In the genomic region with DNA sequence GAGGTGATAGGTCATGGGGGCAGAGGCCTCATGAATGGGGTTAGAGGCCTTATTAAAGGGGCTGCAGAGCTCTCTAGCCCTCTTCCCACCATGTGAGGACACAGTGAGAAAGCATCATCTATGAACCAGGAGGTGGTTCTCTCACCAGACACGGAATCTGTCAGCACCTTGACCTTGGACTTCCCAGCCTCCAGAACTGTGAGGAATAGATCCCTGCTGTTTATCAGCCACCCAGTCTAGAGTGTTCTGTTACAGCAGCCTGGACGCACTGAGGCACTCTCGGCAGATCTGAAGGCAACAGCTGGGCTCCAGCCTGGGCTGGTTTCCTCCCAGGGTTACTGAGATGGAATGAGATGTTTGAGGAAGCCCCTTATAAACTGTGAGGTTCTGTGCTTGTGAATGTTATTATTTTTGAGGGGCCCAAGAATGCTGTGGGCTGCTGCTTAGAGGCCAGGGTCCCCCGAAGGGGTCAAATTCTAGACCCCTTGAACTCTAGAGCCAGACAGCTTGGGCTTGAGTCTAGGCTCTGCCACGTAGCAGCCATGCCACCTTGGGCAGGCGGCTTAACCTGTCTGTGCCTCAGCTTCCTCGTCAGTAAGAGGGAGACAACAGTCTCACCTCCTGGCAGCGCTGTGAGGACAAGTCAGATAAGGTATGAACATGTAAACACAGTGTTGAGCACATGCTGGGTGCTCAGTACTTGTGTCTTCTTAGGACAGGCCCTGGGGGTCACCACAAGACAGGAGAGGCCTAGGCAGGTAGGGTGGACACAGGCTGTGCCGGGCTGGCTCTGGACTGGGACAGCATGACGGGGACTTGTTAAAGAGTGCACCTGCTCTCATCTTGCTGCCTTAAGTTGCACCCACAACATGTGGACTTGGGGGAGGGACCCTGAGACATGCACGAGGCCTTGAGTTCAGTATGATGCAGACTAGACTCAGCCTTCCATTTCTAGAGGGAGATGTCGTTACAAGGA, we compare ENCODE assay signal across 20 cellular contexts. TPM values are rescaled to one million over a fixed set of nuclear protein-coding genes. Genes with fewer than 3 reads are reported as not detected.
A peak's percentile ranks its signal among the peaks of the same experiment; 100 is the strongest.
DNase-seq lines count a peak whose midpoint lies in the region; ATAC-seq and TF ChIP-seq lines count a peak whose summit lies in the region.
"Had no signal": no experiment of that assay in that cellular context is flagged by ENCODE, and none has a peak within 500 bp of the region (broad histone marks: within the 10 kb centered on the region; RNA-seq: fewer than 3 reads in every experiment).

No MANE protein-coding gene starts in this region.

- no peaks in the 10 kb centered on the region for H3K27me3 ChIP-seq in OCI-LY3 (ENCODE audit: low read depth, low read length)
- no peaks in the 10 kb centered on the region for H3K27me3 ChIP-seq in lower lobe of right lung (ENCODE audit: low read depth)
- no peaks in the 10 kb centered on the region for H3K27me3 ChIP-seq in WERI-Rb-1 (ENCODE audit: insufficient read depth, low read depth, severe bottlenecking)
- H3K27me3 ChIP-seq: heart left ventricle, transverse colon had no signal

- H3K4me1 Mint-ChIP-seq in CD14-positive monocyte = peaks cover 91% of the 10 kb centered on the region
- H3K4me1 Mint-ChIP-seq in stimulated activated effector memory CD8-positive, alpha-beta T cell treated with anti-CD3 and anti-CD28 coated beads, Interleukin-12 subunit alpha, Interleukin-12 subunit beta, amount 100 ng/mL, for 72 hours = peaks cover 17% of the 10 kb centered on the region

- H3K27me3 Mint-ChIP-seq in CD14-positive monocyte (ENCODE audit: low read depth in 3 of 3) = peaks cover 0 to 7% (median 0%) of the 10 kb centered on the region in 3 donors

- H3K27ac ChIP-seq in OCI-LY3 (ENCODE audit: low read length) = peak overlapping the region; percentile 99
- peak overlapping the region; percentile 54 for H3K27ac ChIP-seq in lower lobe of right lung
- no peak overlapping the region for H3K27ac ChIP-seq in WERI-Rb-1
- H3K27ac ChIP-seq: coronary artery, KMS-11, prostate gland, transverse colon, VCaP had no signal

- H3K36me3 Mint-ChIP-seq in CD14-positive monocyte = peaks cover 5 to 9% of the 10 kb centered on the region in 2 donors
- H3K36me3 Mint-ChIP-seq in stimulated activated effector memory CD8-positive, alpha-beta T cell treated with anti-CD3 and anti-CD28 coated beads, Interleukin-12 subunit alpha, Interleukin-12 subunit beta, amount 100 ng/mL, for 72 hours = no peaks in the 10 kb centered on the region

- no peaks in the 10 kb centered on the region for H4K20me1 ChIP-seq in OCI-LY3 (ENCODE audit: insufficient read depth, low read length)

- H3K4me1 ChIP-seq in OCI-LY3 (ENCODE audit: low read length) (peaks cover 99% of the 10 kb centered on the region), lower lobe of right lung (peaks cover 57% of the 10 kb centered on the region)
- H3K4me1 ChIP-seq: prostate gland had no signal

- H3K9me3 ChIP-seq in OCI-LY3 (ENCODE audit: insufficient read depth, low read length) = peaks cover 12% of the 10 kb centered on the region
- H3K9me3 ChIP-seq in lower lobe of right lung = peaks cover 10% of the 10 kb centered on the region
- peaks cover 8% of the 10 kb centered on the region for H3K9me3 ChIP-seq in WERI-Rb-1 (ENCODE audit: severe bottlenecking)
- H3K9me3 ChIP-seq: prostate gland had no signal

- intact Hi-C loops in CD14-positive monocyte (cut with micrococcal nuclease) (loop anchor here in 1 of 2 donors (5.0 to 10.0 kb wide), 2 partner anchors 36 to 52 kb away; partner anchors contain the start of gene MGLL), lower lobe of right lung (cut with DNase I) (no loop called here)

- TF ChIP-seq CTCF in CD14-positive monocyte (IDR thresholded peaks at IDR 0.05) = no peak
- TF ChIP-seq CTCF in OCI-LY3 (IDR thresholded peaks at IDR 0.05; ENCODE audit: low read depth, low read length) = no peak
- no peak for TF ChIP-seq CTCF in lower lobe of right lung (IDR thresholded peaks at IDR 0.05)
- no peak for TF ChIP-seq CTCF in WERI-Rb-1 (IDR thresholded peaks at IDR 0.05; ENCODE audit: low read depth, low read length)

- no peak overlapping the region for H3K4me3 ChIP-seq in OCI-LY3 (ENCODE audit: low read length)
- H3K4me3 ChIP-seq in lower lobe of right lung = no peak overlapping the region
- H3K4me3 ChIP-seq in WERI-Rb-1 (ENCODE audit: low read depth, low read length) = no peak overlapping the region
- H3K4me3 ChIP-seq: coronary artery, heart left ventricle, prostate gland, transverse colon had no signal

- H3K79me2 ChIP-seq in OCI-LY3 (ENCODE audit: low read length) = peaks cover 95% of the 10 kb centered on the region

- no peak for DNase-seq in CD14-positive monocyte (ENCODE audit: low spot score)
- DNase-seq in lower lobe of right lung = no peak
- no peak for DNase-seq in stimulated activated effector memory CD8-positive, alpha-beta T cell treated with anti-CD3 and anti-CD28 coated beads, Interleukin-12 subunit alpha, Interleukin-12 subunit beta, amount 100 ng/mL, for 72 hours (ENCODE audit: low spot score in 2 of 2)
- DNase-seq in anterior cingulate cortex (lab: John Stamatoyannopoulos, UW) = no peak
- no peak for DNase-seq in WERI-Rb-1
- DNase-seq: activated CD4-positive, alpha-beta T cell treated with anti-CD3 and anti-CD28 coated beads, Interleukin-2, amount 10 ng/mL, durations not matched to agents 7 days and 5 days; activated naive CD4-positive, alpha-beta T cell treated with Interleukin-2 at 50 U/mL for 16 hours; Calu3; foreskin fibroblast; heart left ventricle; NCI-H1436 treated with DMSO at 0.1 percent for 48 hours; NCI-H524; SIG-M5; transverse colon had no signal

- no peak overlapping the region for H3K4me2 ChIP-seq in OCI-LY3 (ENCODE audit: low read length)
- H3K4me2 ChIP-seq: KMS-11 had no signal

- no peak overlapping the region for H3K4me3 Mint-ChIP-seq in CD14-positive monocyte
- H3K4me3 Mint-ChIP-seq in stimulated activated effector memory CD8-positive, alpha-beta T cell treated with anti-CD3 and anti-CD28 coated beads, Interleukin-12 subunit alpha, Interleukin-12 subunit beta, amount 100 ng/mL, for 72 hours = no peak overlapping the region
- H3K4me3 Mint-ChIP-seq: activated CD4-positive, alpha-beta T cell treated with anti-CD3 and anti-CD28 coated beads, Interleukin-2, amount 10 ng/mL, durations not matched to agents 7 days and 5 days had no signal

- H3K9ac ChIP-seq in OCI-LY3 (ENCODE audit: low read length) = peak overlapping the region; percentile 78; the same call in 1 of the 2 replicates
- H3K9ac ChIP-seq: KMS-11 had no signal

- ATAC-seq in lower lobe of right lung = peak in 1 of 2 donors; percentile 33
- ATAC-seq in stimulated activated effector memory CD8-positive, alpha-beta T cell treated with anti-CD3 and anti-CD28 coated beads, Interleukin-12 subunit alpha, Interleukin-12 subunit beta, amount 100 ng/mL, for 72 hours = no peak
- no peak for ATAC-seq in GM18520 (IDR thresholded peaks at IDR 0.05; ENCODE audit: unreplicated experiment)

- H3K9me3 Mint-ChIP-seq in CD14-positive monocyte = peaks cover 0 to 8% (median under 1%) of the 10 kb centered on the region in 7 donors
- H3K9me3 Mint-ChIP-seq in stimulated activated effector memory CD8-positive, alpha-beta T cell treated with anti-CD3 and anti-CD28 coated beads, Interleukin-12 subunit alpha, Interleukin-12 subunit beta, amount 100 ng/mL, for 72 hours = peaks cover 3% of the 10 kb centered on the region

- no peak overlapping the region for H2AFZ ChIP-seq in OCI-LY3 (ENCODE audit: low read depth, low read length)

- peak overlapping the region in 5 of 7 donors; percentile 13 to 66 (median 34) for H3K27ac Mint-ChIP-seq in CD14-positive monocyte
- H3K27ac Mint-ChIP-seq in stimulated activated effector memory CD8-positive, alpha-beta T cell treated with anti-CD3 and anti-CD28 coated beads, Interleukin-12 subunit alpha, Interleukin-12 subunit beta, amount 100 ng/mL, for 72 hours = peak overlapping the region; percentile 3
- H3K27ac Mint-ChIP-seq: activated CD4-positive, alpha-beta T cell treated with anti-CD3 and anti-CD28 coated beads, Interleukin-2, amount 10 ng/mL, durations not matched to agents 7 days and 5 days had no signal

- peaks cover 33% of the 10 kb centered on the region for H3K36me3 ChIP-seq in OCI-LY3 (replicated peaks; ENCODE audit: low read depth, low read length)
- no peaks in the 10 kb centered on the region for H3K36me3 ChIP-seq in lower lobe of right lung
- H3K36me3 ChIP-seq in WERI-Rb-1 = no peaks in the 10 kb centered on the region
- H3K36me3 ChIP-seq: prostate gland, transverse colon had no signal

RNA-seq across cellular contexts. Expression of gene MGLL, which starts 49.3 kb away (rescaled TPM):
- 1 to 10 TPM; 4.4 to 10.0 TPM for polyA plus RNA-seq in CD14-positive monocyte
- 132 TPM for total RNA-seq in lower lobe of right lung
